2 cellular contexts compared by ENCODE assay signal in the genomic region with DNA sequence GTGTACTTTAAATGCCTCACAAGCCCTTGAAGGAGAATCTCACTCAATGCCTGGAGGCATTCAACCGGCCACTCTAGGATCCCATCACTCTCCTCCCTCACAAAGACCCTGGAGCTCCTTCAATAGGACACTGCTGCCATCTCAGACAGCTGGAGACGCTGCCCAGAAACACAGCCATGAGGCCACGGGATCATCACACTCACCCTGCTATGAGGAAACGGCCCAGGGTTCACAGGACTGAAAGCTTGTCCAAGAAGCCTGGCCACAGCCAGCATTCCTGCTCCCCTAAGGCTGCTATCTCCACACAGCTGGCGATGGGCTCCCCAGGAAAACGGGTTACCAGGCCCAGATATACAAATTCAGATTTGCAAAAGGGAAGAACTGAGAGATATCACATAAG.
TF ChIP-seq lines count a peak whose summit lies in the region.

No MANE protein-coding gene starts in this region.

TF ChIP-seq in liver, 16 proteins besides CTCF, POLR2A, EP300 and RAD21:
- TF ChIP-seq MAX (IDR thresholded peaks at IDR 0.05) = no peak
- TF ChIP-seq HNF4A (conservative IDR thresholded peaks at IDR 0.05) = peak in 1 of 2 donors; percentile 24

TF ChIP-seq in HepG2, 621 proteins besides CTCF, POLR2A, EP300 and RAD21:
- no peak for TF ChIP-seq TFDP2 (CRISPR knock-in tag; IDR thresholded peaks at IDR 0.05)
- no peak for TF ChIP-seq ZFP37 (CRISPR knock-in tag; IDR thresholded peaks at IDR 0.05; ENCODE audit: borderline replicate concordance)
- TF ChIP-seq ZNF33A (CRISPR knock-in tag; IDR thresholded peaks at IDR 0.05; ENCODE audit: borderline replicate concordance) = no peak
- no peak for TF ChIP-seq NPAS2 (CRISPR knock-in tag; IDR thresholded peaks at IDR 0.05; ENCODE audit: borderline replicate concordance)
- TF ChIP-seq ZNF510 (CRISPR knock-in tag; IDR thresholded peaks at IDR 0.05; ENCODE audit: low read depth) = no peak
